ENCODE assay signal across 13 cellular contexts in genomic region chr20:50416269-50416863, GRCh38.
DNase-seq lines count a peak whose midpoint lies in the region; ATAC-seq, FAIRE-seq and TF ChIP-seq lines count a peak whose summit lies in the region.
"Had no signal": no experiment of that assay in that cellular context is flagged by ENCODE, and none has a peak within 500 bp of the region (broad histone marks: within the 10 kb centered on the region; RNA-seq: fewer than 3 reads in every experiment).

No MANE protein-coding gene starts in this region.

- H3K27me3 ChIP-seq in AG04450 (ENCODE audit: control insufficient read depth, insufficient read depth, low read length) (peaks cover 3% of the 10 kb centered on the region), gastrocnemius medialis (no peaks in the 10 kb centered on the region)

- peaks cover 14 to 34% (median 21%) of the 10 kb centered on the region in 5 experiments for H3K9me3 Mint-ChIP-seq in brain
- H3K9me3 Mint-ChIP-seq in activated T-helper 2 cell treated with anti-CD3 and anti-CD28 coated beads, Interferon-gamma antibody, Interleukin-2, Interleukin-4, amounts not matched to agents 10 μg/mL and 5 μg/mL and 100 μg/mL, durations not matched to agents 14 hours and 24 hours and 36 hours: no peaks in the 10 kb centered on the region
- H3K9me3 Mint-ChIP-seq: activated T-helper 17 cell treated with anti-CD3 and anti-CD28 coated beads, Interleukin-2, amount 50 U/mL, for 72 hours had no signal

- H3K4me3 ChIP-seq in AG04450 (ENCODE audit: low read depth, low read length) (no peak overlapping the region), kidney (ENCODE audit: low read length in 2 of 2) (peak overlapping the region in 1 of 2 donors; percentile 7), gastrocnemius medialis (peak overlapping the region; percentile 15 to 28 (median 20))

- CTCF ChIA-PET in AG04450 (lab: Charles Lee) (no interaction called here), HEK293T (lab: Yijun Ruan, JAX) (no interaction called here)

- peaks cover 7% of the 10 kb centered on the region for H3K4me1 Mint-ChIP-seq in brain
- peaks cover 5% of the 10 kb centered on the region for H3K4me1 Mint-ChIP-seq in activated T-helper 2 cell treated with anti-CD3 and anti-CD28 coated beads, Interferon-gamma antibody, Interleukin-2, Interleukin-4, amounts not matched to agents 10 μg/mL and 5 μg/mL and 100 μg/mL, durations not matched to agents 14 hours and 24 hours and 36 hours (ENCODE audit: low read depth)
- H3K4me1 Mint-ChIP-seq: activated T-helper 17 cell treated with anti-CD3 and anti-CD28 coated beads, Interleukin-2, amount 50 U/mL, for 72 hours; naive B cell had no signal

- H3K36me3 ChIP-seq in kidney (ENCODE audit: control insufficient read depth in 1 of 2, insufficient read depth in 2 of 2, low read length in 2 of 2) (no peaks in the 10 kb centered on the region), gastrocnemius medialis (no peaks in the 10 kb centered on the region)

- H3K9ac ChIP-seq in kidney (ENCODE audit: low read length in 2 of 2): peak overlapping the region; percentile 8 to 80

- H3K4me1 ChIP-seq in kidney (ENCODE audit: control insufficient read depth in 1 of 2, insufficient read depth in 1 of 2, low read depth in 1 of 2, low read length in 2 of 2): peaks cover 14 to 17% of the 10 kb centered on the region in 2 donors
- peaks cover 47 to 54% of the 10 kb centered on the region in 2 donors for H3K4me1 ChIP-seq in gastrocnemius medialis

- DNase-seq in AG04450 (ENCODE audit: low read depth, low spot score) (no peak), kidney (peak; percentile 87), gastrocnemius medialis (peak in 1 of 2 donors; percentile 53), HEK293T (ENCODE audit: extremely low spot score) (no peak), NCI-H524 treated with DMSO at 0.1 percent for 48 hours (lab: John Stamatoyannopoulos, UW) (no peak), NOMO-1 treated with dmso at 0.1 percent for 144 hours (lab: John Stamatoyannopoulos, UW; ENCODE audit: unreplicated experiment) (no peak)
- no peak for DNase-seq in activated T-helper 2 cell treated with anti-CD3 and anti-CD28 coated beads, Interferon-gamma antibody, Interleukin-2, Interleukin-4, amounts not matched to agents 10 μg/mL and 5 μg/mL and 100 μg/mL, durations not matched to agents 14 hours and 24 hours and 36 hours (ENCODE audit: low spot score)
- DNase-seq: naive B cell; NCI-H1694; stimulated activated CD4-positive, alpha-beta T cell treated with anti-CD3 and anti-CD28 coated beads, Interleukin-2, amount 100 ng/mL, for 48 hours had no signal

- H3K4me3 Mint-ChIP-seq in brain: no peak overlapping the region
- H3K4me3 Mint-ChIP-seq in activated T-helper 2 cell treated with anti-CD3 and anti-CD28 coated beads, Interferon-gamma antibody, Interleukin-2, Interleukin-4, amounts not matched to agents 10 μg/mL and 5 μg/mL and 100 μg/mL, durations not matched to agents 14 hours and 24 hours and 36 hours (ENCODE audit: low read depth): no peak overlapping the region
- H3K4me3 Mint-ChIP-seq: activated T-helper 17 cell treated with anti-CD3 and anti-CD28 coated beads, Interleukin-2, amount 50 U/mL, for 72 hours had no signal

- POLR2A ChIA-PET in AG04450 (lab: Yijun Ruan, JAX) (no interaction called here), HEK293T (lab: Yijun Ruan, JAX) (no interaction called here)

- H3K9me3 ChIP-seq in AG04450 (ENCODE audit: control insufficient read depth, insufficient read depth, low read length) (peaks cover 14% of the 10 kb centered on the region), kidney (ENCODE audit: control insufficient read depth in 1 of 2, low read length in 2 of 2) (peaks cover 0 to 5% of the 10 kb centered on the region in 2 donors), gastrocnemius medialis (no peaks in the 10 kb centered on the region)

- H3K36me3 Mint-ChIP-seq in brain: no peaks in the 10 kb centered on the region
- H3K36me3 Mint-ChIP-seq in activated T-helper 2 cell treated with anti-CD3 and anti-CD28 coated beads, Interferon-gamma antibody, Interleukin-2, Interleukin-4, amounts not matched to agents 10 μg/mL and 5 μg/mL and 100 μg/mL, durations not matched to agents 14 hours and 24 hours and 36 hours (ENCODE audit: low read depth): no peaks in the 10 kb centered on the region
- H3K36me3 Mint-ChIP-seq: naive B cell had no signal

- peak overlapping the region in 3 of 5 experiments; percentile 12 to 98 (median 64) for H3K27ac Mint-ChIP-seq in brain
- no peak overlapping the region for H3K27ac Mint-ChIP-seq in activated T-helper 2 cell treated with anti-CD3 and anti-CD28 coated beads, Interferon-gamma antibody, Interleukin-2, Interleukin-4, amounts not matched to agents 10 μg/mL and 5 μg/mL and 100 μg/mL, durations not matched to agents 14 hours and 24 hours and 36 hours
- H3K27ac Mint-ChIP-seq: activated T-helper 17 cell treated with anti-CD3 and anti-CD28 coated beads, Interleukin-2, amount 50 U/mL, for 72 hours; naive B cell had no signal

- TF ChIP-seq POLR2A in gastrocnemius medialis (IDR thresholded peaks at IDR 0.05): no peak

- intact Hi-C loops in kidney (cut with DNase I) (no loop called here), gastrocnemius medialis (cut with DNase I; ENCODE audit: low total_unique reads) (no loop called here)
- intact Hi-C loops in activated T-helper 2 cell treated with anti-CD3 and anti-CD28 coated beads, Interferon-gamma antibody, Interleukin-2, Interleukin-4, amounts not matched to agents 10 μg/mL and 5 μg/mL and 100 μg/mL, durations not matched to agents 14 hours and 24 hours and 36 hours (cut with micrococcal nuclease): no loop called here

- peak; percentile 12 to 15 for ATAC-seq in gastrocnemius medialis
- ATAC-seq: activated T-helper 17 cell treated with anti-CD3 and anti-CD28 coated beads, Interleukin-2, amount 50 U/mL, for 72 hours had no signal

- H3K27ac ChIP-seq in AG04450 (ENCODE audit: low read depth, low read length) (peak overlapping the region; percentile 77), kidney (ENCODE audit: low read depth in 2 of 2, low read length in 2 of 2) (peak overlapping the region; percentile 93 to 95), gastrocnemius medialis (peak overlapping the region; percentile 99)

- no peak for TF ChIP-seq CTCF in AG04450 (IDR thresholded peaks at IDR 0.05; ENCODE audit: low read depth, low read length)
- TF ChIP-seq CTCF in brain (conservative IDR thresholded peaks at IDR 0.05): no peak
- TF ChIP-seq CTCF in kidney (IDR thresholded peaks at IDR 0.05; ENCODE audit: borderline replicate concordance, extremely low read depth, insufficient read depth): no peak
- no peak for TF ChIP-seq CTCF in gastrocnemius medialis (IDR thresholded peaks at IDR 0.05 in 4 of 5, conservative IDR thresholded peaks at IDR 0.05 in 1 of 5)

- H3K27me3 Mint-ChIP-seq in brain: peaks cover 27% of the 10 kb centered on the region
- H3K27me3 Mint-ChIP-seq in activated T-helper 2 cell treated with anti-CD3 and anti-CD28 coated beads, Interferon-gamma antibody, Interleukin-2, Interleukin-4, amounts not matched to agents 10 μg/mL and 5 μg/mL and 100 μg/mL, durations not matched to agents 14 hours and 24 hours and 36 hours (ENCODE audit: low read depth): peaks cover 24% of the 10 kb centered on the region

- no peak for FAIRE-seq in kidney (lab: Jason Lieb, UNC)
- FAIRE-seq: G401.6 had no signal

- in situ Hi-C loops in gastrocnemius medialis (cut with MboI; ENCODE audit: low sequenced_read_pairs in 4 of 4): no loop called here

TF ChIP-seq in HEK293T, 16 proteins besides CTCF, POLR2A, EP300 and RAD21:
- TF ChIP-seq SP1 (IDR thresholded peaks at IDR 0.05): no peak
- TF ChIP-seq NFRKB (IDR thresholded peaks at IDR 0.05): no peak
- TF ChIP-seq FOXM1 (IDR thresholded peaks at IDR 0.05; ENCODE audit: borderline replicate concordance): no peak
- no peak for TF ChIP-seq ZNF384 (IDR thresholded peaks at IDR 0.05)
- no peak for TF ChIP-seq BHLHE40 (IDR thresholded peaks at IDR 0.05; ENCODE audit: borderline replicate concordance)
- no peak for TF ChIP-seq SUZ12 (IDR thresholded peaks at IDR 0.05)
- no peak for TF ChIP-seq PKNOX1 (IDR thresholded peaks at IDR 0.05)
- no peak for TF ChIP-seq ELF4 (IDR thresholded peaks at IDR 0.05)
- no peak for TF ChIP-seq LEF1 (IDR thresholded peaks at IDR 0.05; ENCODE audit: borderline replicate concordance)
- no peak for TF ChIP-seq L3MBTL2 (conservative IDR thresholded peaks at IDR 0.05)
- no peak for TF ChIP-seq FOXK2 (IDR thresholded peaks at IDR 0.05)
- no peak for TF ChIP-seq HDGF (IDR thresholded peaks at IDR 0.05; ENCODE audit: borderline replicate concordance)
- TF ChIP-seq FOXA1 (IDR thresholded peaks at IDR 0.05): no peak
- no peak for TF ChIP-seq CTBP1 (IDR thresholded peaks at IDR 0.05; ENCODE audit: borderline replicate concordance)
- TF ChIP-seq ARNT (IDR thresholded peaks at IDR 0.05): no peak
- TF ChIP-seq TARDBP (IDR thresholded peaks at IDR 0.05): no peak
TF ChIP-seq in HEK293T: peak in this region for 0.
